ENCODE assay signal across 8 cellular contexts in genomic region chr13:39148513-39148961, GRCh38.
A peak's percentile ranks its signal among the peaks of the same experiment; 100 is the strongest.
DNase-seq lines count a peak whose midpoint lies in the region; ATAC-seq, FAIRE-seq and TF ChIP-seq lines count a peak whose summit lies in the region.

No MANE protein-coding gene starts in this region.

- H3F3A ChIP-seq in PC-9 (ENCODE audit: insufficient read depth, low read depth) (no peaks in the 10 kb centered on the region), PC-3 (ENCODE audit: low read length, unreplicated experiment) (no peaks in the 10 kb centered on the region)

- H3K9ac ChIP-seq in PC-3 (ENCODE audit: low read length), result no peak overlapping the region

- H3K79me2 ChIP-seq in PC-9 (ENCODE audit: low read depth), result no peaks in the 10 kb centered on the region
- no peaks in the 10 kb centered on the region for H3K79me2 ChIP-seq in PC-3 (ENCODE audit: low read length)

- DNase-seq in stimulated activated naive CD4-positive, alpha-beta T cell treated with Interleukin-2 at 50 U/mL for 16 hours (lab: John Stamatoyannopoulos, UW), result peak; percentile 3
- no peak for DNase-seq in stimulated activated naive CD4-positive, alpha-beta T cell (lab: John Stamatoyannopoulos, UW)
- DNase-seq in PC-9, result peak; percentile 0 to 82
- DNase-seq in fibroblast of the conjunctiva (ENCODE audit: low read depth), result peak; percentile 17
- DNase-seq in hippocampal formation (lab: John Stamatoyannopoulos, UW), result no peak
- no peak for DNase-seq in PC-3
- DNase-seq in NK-92 (lab: John Stamatoyannopoulos, UW; ENCODE audit: unreplicated experiment), result no peak
- no peak for DNase-seq in GM12891 (ENCODE audit: insufficient read length, low spot score)

- H3K27me3 ChIP-seq in PC-9 (ENCODE audit: insufficient read depth, low read depth) (peaks cover 6% of the 10 kb centered on the region), PC-3 (ENCODE audit: low read length) (peaks cover 26% of the 10 kb centered on the region; the same call in 1 of the 2 replicates)

- H3K9me2 ChIP-seq in PC-9 (ENCODE audit: insufficient read depth) (no peaks in the 10 kb centered on the region), PC-3 (replicated peaks; ENCODE audit: low read length) (no peaks in the 10 kb centered on the region)

- intact Hi-C loops in PC-9 (cut with micrococcal nuclease; ENCODE audit: unreplicated experiment), result loop anchor here (5.0 kb wide), 1 partner anchor 114 kb away; no protein-coding TSS in a partner anchor
- intact Hi-C loops in PC-3 (cut with micrococcal nuclease), result loop anchor here (5.0 kb wide), 2 partner anchors 269 to 529 kb away; no protein-coding TSS in a partner anchor

- H3K4me1 ChIP-seq in PC-9 (replicated peaks; ENCODE audit: insufficient read depth), result no peaks in the 10 kb centered on the region; the same call in 1 of the 2 replicates
- no peaks in the 10 kb centered on the region for H3K4me1 ChIP-seq in PC-3 (ENCODE audit: insufficient read depth, low read length)

- H3K27ac ChIP-seq in PC-9, result no peak overlapping the region
- H3K27ac ChIP-seq in PC-3 (ENCODE audit: low read length), result no peak overlapping the region

- H3K4me3 ChIP-seq in PC-9 (0 out of 2 replicates have a peak overlapping the region, but pooled peaks have one; percentile 23), PC-3 (ENCODE audit: low read length) (no peak overlapping the region)

- TF ChIP-seq CTCF in PC-9 (conservative IDR thresholded peaks at IDR 0.05) (no peak), PC-3 (conservative IDR thresholded peaks at IDR 0.05; ENCODE audit: low read depth, low read length) (no peak)

- no peak overlapping the region for H2AFZ ChIP-seq in PC-9
- no peak overlapping the region for H2AFZ ChIP-seq in PC-3 (ENCODE audit: low read length)

- no peaks in the 10 kb centered on the region for H3K9me3 ChIP-seq in PC-9 (ENCODE audit: insufficient read depth, low read depth)
- H3K9me3 ChIP-seq in PC-3 (ENCODE audit: low read length), result no peaks in the 10 kb centered on the region

- H3K36me3 ChIP-seq in PC-9 (ENCODE audit: low read depth) (no peaks in the 10 kb centered on the region), PC-3 (ENCODE audit: low read depth, low read length) (no peaks in the 10 kb centered on the region)

- H4K20me1 ChIP-seq in PC-9 (ENCODE audit: insufficient read depth) (no peaks in the 10 kb centered on the region), PC-3 (ENCODE audit: low read length) (no peaks in the 10 kb centered on the region)

- BruUV-seq in PC-9 (replicated peaks; lab: Mats Ljungman, UMichigan), result no TSS peak
- BruUV-seq in PC-3 (replicated peaks; lab: Mats Ljungman, UMichigan), result no TSS peak

- CTCF ChIA-PET in PC-9 (lab: Charles Lee), result no interaction called here
- CTCF ChIA-PET in PC-3 (lab: Charles Lee), result no interaction called here

- peak overlapping the region; percentile 15; the same call in 1 of the 2 replicates for H3K4me2 ChIP-seq in PC-9
- H3K4me2 ChIP-seq in PC-3 (ENCODE audit: low read length), result no peak overlapping the region

- POLR2A ChIA-PET in PC-9 (lab: Charles Lee; ENCODE audit: unreplicated experiment) (no interaction called here), PC-3 (lab: Charles Lee; ENCODE audit: unreplicated experiment) (no interaction called here)

- no peak for FAIRE-seq in GM12891 (lab: Jason Lieb, UNC)

- no peak for TF ChIP-seq POLR2A in GM12891 (IDR thresholded peaks at IDR 0.05; ENCODE audit: low read depth, low read length)

- no peak for ATAC-seq in PC-3

TF ChIP-seq in GM12891, 5 proteins besides CTCF, POLR2A, EP300 and RAD21:
- TF ChIP-seq POU2F2 (IDR thresholded peaks at IDR 0.05; ENCODE audit: low read depth, low read length) (no peak), SPI1 (IDR thresholded peaks at IDR 0.05; ENCODE audit: low read depth, low read length) (no peak), TAF1 (IDR thresholded peaks at IDR 0.05; ENCODE audit: low read depth, low read length) (no peak), POLR2AphosphoS5 (IDR thresholded peaks at IDR 0.05; ENCODE audit: low read depth, low read length) (no peak)

Comparison
In these comparisons a context has a peak if more than half of its experiments do, and no peak if none do; other contexts are left out.
1. DNase-seq: peak in stimulated activated naive CD4-positive, alpha-beta T cell treated with Interleukin-2 at 50 U/mL for 16 hours (single experiment), PC-9 (2 of 2) and fibroblast of the conjunctiva (single experiment); none in stimulated activated naive CD4-positive, alpha-beta T cell (0 of 6), hippocampal formation (0 of 2), PC-3 (single experiment), NK-92 (single experiment) and GM12891 (single experiment).